In the genomic region with DNA sequence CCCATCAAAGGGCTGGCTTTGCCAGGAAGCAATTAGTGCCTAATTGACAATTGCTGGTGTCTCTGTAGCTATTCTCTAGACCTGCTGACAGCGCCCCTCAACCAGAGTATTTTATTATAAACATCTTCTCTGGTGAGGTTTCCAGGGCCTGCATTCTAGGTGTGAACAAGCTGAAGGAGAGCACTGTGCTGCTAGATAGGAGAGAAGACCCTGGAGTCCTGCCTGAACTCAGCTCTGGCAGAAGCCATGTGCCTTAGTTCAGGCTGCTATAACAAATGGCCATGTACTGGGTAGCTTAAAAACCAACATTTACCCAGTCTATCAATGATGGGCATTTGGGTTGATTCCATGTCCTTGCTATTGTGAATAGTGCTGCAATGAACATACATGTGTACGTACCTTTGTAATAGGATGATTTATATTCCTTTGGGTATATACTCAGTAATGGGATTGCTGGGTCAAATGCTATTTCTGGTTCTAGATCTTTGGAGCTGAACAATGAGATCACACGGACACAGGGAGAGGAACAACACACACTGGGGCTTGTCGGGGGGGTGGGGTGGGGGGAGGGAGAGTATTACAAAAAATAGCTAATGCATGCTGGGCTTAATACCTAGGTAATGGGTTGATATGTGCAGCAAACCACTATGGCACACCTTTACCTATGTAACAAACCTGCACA, we compare ENCODE assay signal across 19 cellular contexts.
"Had no signal": no experiment of that assay in that cellular context is flagged by ENCODE, and none has a peak within 500 bp of the region (broad histone marks: within the 10 kb centered on the region; RNA-seq: fewer than 3 reads in every experiment).

No MANE protein-coding gene starts in this region.

- H3K4me3 ChIP-seq: esophagus squamous epithelium, gastroesophageal sphincter, left lung, lung, prostate gland, right lobe of liver, suprapubic skin, thyroid gland had no signal

- H2AFZ ChIP-seq: parathyroid adenoma had no signal

- H3K27me3 ChIP-seq: esophagus squamous epithelium, gastroesophageal sphincter, left lung, right lobe of liver, suprapubic skin, thyroid gland had no signal

- H3K27ac ChIP-seq: epithelial cell of prostate, esophagus squamous epithelium, left lung, parathyroid adenoma, prostate gland, right lobe of liver, suprapubic skin, thyroid gland had no signal

- DNase-seq: effector memory CD8-positive, alpha-beta T cell; esophagus squamous epithelium; foreskin fibroblast; glutamatergic neuron; islet precursor cell; left lung; naive thymus-derived CD4-positive, alpha-beta T cell; nephron progenitor cell; right lobe of liver; stimulated activated CD4-positive, alpha-beta T cell treated with anti-CD3 and anti-CD28 coated beads, Interleukin-4, amount 100 ng/mL, for 1 hour; stimulated activated CD8-positive, alpha-beta memory T cell treated with anti-CD3 and anti-CD28 coated beads, Interleukin-4, amount 100 ng/mL, for 48 hours; stimulated activated naive CD8-positive, alpha-beta T cell treated with anti-CD3 and anti-CD28 coated beads, Interleukin-15, Interleukin-2, amounts not matched to agents 100 U/mL and 50 U/mL, for 24 hours; thyroid gland had no signal

- H3K4me1 ChIP-seq: left lung, prostate gland, right lobe of liver, suprapubic skin had no signal

- H3K9ac ChIP-seq: parathyroid adenoma had no signal

- H3K9me3 ChIP-seq: esophagus squamous epithelium, gastroesophageal sphincter, left lung, prostate gland, right lobe of liver, suprapubic skin, thyroid gland had no signal

- H3K36me3 ChIP-seq: esophagus squamous epithelium, gastroesophageal sphincter, left lung, prostate gland, right lobe of liver, suprapubic skin, thyroid gland had no signal
